In genomic region chr1:89942825-89943658, GRCh38 we compare ENCODE assay signal across 1 cellular context.
TF ChIP-seq lines count a peak whose summit lies in the region.

No MANE protein-coding gene starts in this region.

TF ChIP-seq in HepG2, 621 proteins besides CTCF, POLR2A, EP300 and RAD21 (continued from another document and continues in another):
- peak; percentile 28; the same call in 1 of the 2 replicates for TF ChIP-seq CSRNP1 (CRISPR knock-in tag; IDR thresholded peaks at IDR 0.05)
- no peak for TF ChIP-seq HDAC6 (IDR thresholded peaks at IDR 0.05; ENCODE audit: low read depth, low read length)
- no peak for TF ChIP-seq DNMT1 (CRISPR knock-in tag; IDR thresholded peaks at IDR 0.05)
- TF ChIP-seq NFE2 (CRISPR knock-in tag; IDR thresholded peaks at IDR 0.05) = no peak
- no peak for TF ChIP-seq EED (CRISPR knock-in tag; IDR thresholded peaks at IDR 0.05)
- TF ChIP-seq NAIF1 (CRISPR knock-in tag; IDR thresholded peaks at IDR 0.05; ENCODE audit: borderline replicate concordance) = no peak
- TF ChIP-seq ZBTB4 (CRISPR knock-in tag; IDR thresholded peaks at IDR 0.05; ENCODE audit: borderline replicate concordance) = no peak
- TF ChIP-seq ZBTB8A (CRISPR knock-in tag; IDR thresholded peaks at IDR 0.05; ENCODE audit: borderline replicate concordance, low read depth) = no peak
- TF ChIP-seq PHF20 (CRISPR knock-in tag; IDR thresholded peaks at IDR 0.05) = no peak
- TF ChIP-seq ZNF850 (CRISPR knock-in tag; conservative IDR thresholded peaks at IDR 0.05) = no peak
- no peak for TF ChIP-seq DR1 (CRISPR knock-in tag; IDR thresholded peaks at IDR 0.05)
- TF ChIP-seq ZNF772 (CRISPR knock-in tag; IDR thresholded peaks at IDR 0.05) = no peak
- no peak for TF ChIP-seq ELK4 (CRISPR knock-in tag; IDR thresholded peaks at IDR 0.05; ENCODE audit: borderline replicate concordance)
- TF ChIP-seq TSC22D2 (CRISPR knock-in tag; IDR thresholded peaks at IDR 0.05; ENCODE audit: borderline replicate concordance) = 0 out of 2 replicates have a peak, but pooled peaks have one; percentile 14
- TF ChIP-seq CENPBD1 (CRISPR knock-in tag; IDR thresholded peaks at IDR 0.05; ENCODE audit: borderline replicate concordance, low read depth) = no peak
- 0 out of 2 replicates have a peak, but pooled peaks have one; percentile 31 for TF ChIP-seq ZBTB34 (CRISPR knock-in tag; IDR thresholded peaks at IDR 0.05)
- no peak for TF ChIP-seq TIGD3 (CRISPR knock-in tag; IDR thresholded peaks at IDR 0.05; ENCODE audit: borderline replicate concordance)
- TF ChIP-seq ZNF318 (CRISPR knock-in tag; IDR thresholded peaks at IDR 0.05) = no peak
- TF ChIP-seq REL (CRISPR knock-in tag; conservative IDR thresholded peaks at IDR 0.05) = no peak
- no peak for TF ChIP-seq JDP2 (CRISPR knock-in tag; IDR thresholded peaks at IDR 0.05; ENCODE audit: borderline replicate concordance)
- TF ChIP-seq ZNF567 (CRISPR knock-in tag; IDR thresholded peaks at IDR 0.05; ENCODE audit: borderline replicate concordance) = no peak
- TF ChIP-seq ZNF75D (CRISPR knock-in tag; IDR thresholded peaks at IDR 0.05; ENCODE audit: borderline replicate concordance) = no peak
- TF ChIP-seq MAFK (conservative IDR thresholded peaks at IDR 0.05 in 1 of 2, IDR thresholded peaks at IDR 0.05 in 1 of 2; ENCODE audit: low read length in 2 of 2) = peak; percentile 80 to 84
- TF ChIP-seq NKX3-1 (CRISPR knock-in tag; IDR thresholded peaks at IDR 0.05) = no peak
- TF ChIP-seq HNRNPLL (IDR thresholded peaks at IDR 0.05; ENCODE audit: low read depth, low read length, poor library complexity, severe bottlenecking) = no peak
- no peak for TF ChIP-seq REPIN1 (CRISPR knock-in tag; IDR thresholded peaks at IDR 0.05; ENCODE audit: borderline replicate concordance, low read depth)
- no peak for TF ChIP-seq ZKSCAN5 (CRISPR knock-in tag; IDR thresholded peaks at IDR 0.05)
- no peak for TF ChIP-seq ZMYM2 (CRISPR knock-in tag; IDR thresholded peaks at IDR 0.05)
- no peak; the same call in 1 of the 2 replicates for TF ChIP-seq ZNF101 (CRISPR knock-in tag; IDR thresholded peaks at IDR 0.05; ENCODE audit: borderline replicate concordance, low read depth)
- no peak for TF ChIP-seq PBX2 (CRISPR knock-in tag; IDR thresholded peaks at IDR 0.05)
- TF ChIP-seq ZNF605 (CRISPR knock-in tag; IDR thresholded peaks at IDR 0.05) = no peak
- 0 out of 2 replicates have a peak, but pooled peaks have one; percentile 41 for TF ChIP-seq ZNF639 (CRISPR knock-in tag; conservative IDR thresholded peaks at IDR 0.05)
- TF ChIP-seq RARG (CRISPR knock-in tag; IDR thresholded peaks at IDR 0.05; ENCODE audit: low read depth) = no peak
- no peak for TF ChIP-seq ZNF512B (CRISPR knock-in tag; IDR thresholded peaks at IDR 0.05; ENCODE audit: borderline replicate concordance)
